In genomic region chr1:147825586-147825985, GRCh38 we compare ENCODE assay signal across 34 cellular contexts.
"Had no signal": no experiment of that assay in that cellular context is flagged by ENCODE, and none has a peak within 500 bp of the region (broad histone marks: within the 10 kb centered on the region; RNA-seq: fewer than 3 reads in every experiment).

No MANE protein-coding gene starts in this region.

- H3K36me3 Mint-ChIP-seq: activated CD4-positive, alpha-beta memory T cell treated with anti-CD3 and anti-CD28 coated beads for 36 hours; activated naive CD8-positive, alpha-beta T cell; activated naive CD8-positive, alpha-beta T cell treated with anti-CD3 and anti-CD28 coated beads, Interleukin-2, amount 10 ng/mL, durations not matched to agents 7 days and 5 days; brain; T-cell had no signal

- DNase-seq: activated B cell treated with CpG ODN at 0.5 μM for 24 hours; activated CD4-positive, alpha-beta memory T cell treated with anti-CD3 and anti-CD28 coated beads for 36 hours; activated CD4-positive, alpha-beta T cell treated with anti-CD3 and anti-CD28 coated beads for 48 hours; activated CD4-positive, alpha-beta T cell treated with anti-CD3 and anti-CD28 coated beads, Interleukin-2, amount 10 ng/mL, durations not matched to agents 7 days and 5 days; activated CD4-positive, alpha-beta T cell treated with anti-CD3 and anti-CD28 coated beads, Interleukin-2, amount 50 U/mL, for 4 hours; activated CD4-positive, CD25-positive, alpha-beta regulatory T cell treated with anti-CD3 and anti-CD28 coated beads, Interleukin-2, amount 50 U/mL, for 72 hours; activated CD8-positive, alpha-beta memory T cell treated with anti-CD3 and anti-CD28 coated beads, Interleukin-2, amount 50 U/mL, for 4 hours; activated CD8-positive, alpha-beta T cell treated with anti-CD3 and anti-CD28 coated beads for 36 hours; activated effector memory CD4-positive, alpha-beta T cell treated with Interleukin-2 at 50 U/mL for 16 hours; activated gamma-delta T cell; activated naive CD4-positive, alpha-beta T cell treated with anti-CD3 and anti-CD28 coated beads for 36 hours; activated naive CD4-positive, alpha-beta T cell treated with anti-CD3 and anti-CD28 coated beads, Interleukin-2, amount 50 U/mL, for 16 hours; activated naive CD8-positive, alpha-beta T cell treated with anti-CD3 and anti-CD28 coated beads, Interleukin-2, amount 10 ng/mL, durations not matched to agents 7 days and 5 days; activated naive CD8-positive, alpha-beta T cell treated with anti-CD3 and anti-CD28 coated beads, Interleukin-2, amount 50 U/mL, for 24 hours; activated T-cell treated with anti-CD3 and anti-CD28 coated beads for 4 hours; activated T-cell treated with anti-CD3 and anti-CD28 coated beads, Interleukin-2, amount 50 U/mL, for 1 hour; activated T-cell treated with anti-CD3 and anti-CD28 coated beads, Interleukin-2, amount 50 U/mL, for 4 hours; activated T-cell treated with anti-CD3 and anti-CD28 coated beads, Interleukin-2, amount 50 U/mL, for 72 hours; amygdala; anterior cingulate cortex; caudate nucleus; cerebellar nuclear complex; T-cell; T-helper 17 cell; T1000 had no signal

- H3K27ac ChIP-seq: ascending aorta, cardiac muscle cell, VCaP had no signal

- H3K9me3 Mint-ChIP-seq: activated B cell treated with CpG ODN at 0.5 μM for 24 hours; activated CD4-positive, alpha-beta memory T cell treated with anti-CD3 and anti-CD28 coated beads for 36 hours; activated CD4-positive, alpha-beta T cell treated with anti-CD3 and anti-CD28 coated beads, Interleukin-2, amount 10 ng/mL, durations not matched to agents 7 days and 5 days; activated CD8-positive, alpha-beta T cell treated with anti-CD3 and anti-CD28 coated beads for 36 hours; activated naive CD4-positive, alpha-beta T cell treated with anti-CD3 and anti-CD28 coated beads for 36 hours; activated naive CD8-positive, alpha-beta T cell treated with anti-CD3 and anti-CD28 coated beads, Interleukin-2, amount 10 ng/mL, durations not matched to agents 7 days and 5 days; activated naive CD8-positive, alpha-beta T cell treated with anti-CD3 and anti-CD28 coated beads, Interleukin-2, amount 50 U/mL, for 24 hours; activated T-cell treated with anti-CD3 and anti-CD28 coated beads, Interleukin-2, amount 50 U/mL, for 4 hours; activated T-cell treated with anti-CD3 and anti-CD28 coated beads, Interleukin-2, amount 50 U/mL, for 72 hours; activated T-helper 1 cell treated with anti-CD3 and anti-CD28 coated beads, Interleukin-12 subunit alpha, Interleukin-12 subunit beta, Interleukin-2, Interleukin-4 antibody, amounts not matched to agents 30 ng/mL and 10 ng/mL and 1 ng/mL, durations not matched to agents 14 hours and 24 hours and 36 hours; activated T-helper 2 cell treated with anti-CD3 and anti-CD28 coated beads, Interferon-gamma antibody, Interleukin-2, Interleukin-4, amounts not matched to agents 10 μg/mL and 5 μg/mL and 100 μg/mL, durations not matched to agents 14 hours and 24 hours and 36 hours; central memory CD8-positive, alpha-beta T cell; T-cell had no signal

- H3K27me3 ChIP-seq: ascending aorta, cardiac muscle cell had no signal

- H3K27ac Mint-ChIP-seq: activated B cell treated with CpG ODN at 0.5 μM for 24 hours; activated CD4-positive, alpha-beta memory T cell treated with anti-CD3 and anti-CD28 coated beads for 36 hours; activated CD4-positive, alpha-beta T cell treated with anti-CD3 and anti-CD28 coated beads, Interleukin-2, amount 10 ng/mL, durations not matched to agents 7 days and 5 days; activated CD8-positive, alpha-beta T cell treated with anti-CD3 and anti-CD28 coated beads for 36 hours; activated naive CD4-positive, alpha-beta T cell treated with anti-CD3 and anti-CD28 coated beads for 36 hours; activated naive CD8-positive, alpha-beta T cell; activated naive CD8-positive, alpha-beta T cell treated with anti-CD3 and anti-CD28 coated beads, Interleukin-2, amount 10 ng/mL, durations not matched to agents 7 days and 5 days; activated naive CD8-positive, alpha-beta T cell treated with anti-CD3 and anti-CD28 coated beads, Interleukin-2, amount 50 U/mL, for 24 hours; activated T-cell treated with anti-CD3 and anti-CD28 coated beads, Interleukin-2, amount 50 U/mL, for 72 hours; activated T-helper 1 cell treated with anti-CD3 and anti-CD28 coated beads, Interleukin-12 subunit alpha, Interleukin-12 subunit beta, Interleukin-2, Interleukin-4 antibody, amounts not matched to agents 30 ng/mL and 10 ng/mL and 1 ng/mL, durations not matched to agents 14 hours and 24 hours and 36 hours; activated T-helper 2 cell treated with anti-CD3 and anti-CD28 coated beads, Interferon-gamma antibody, Interleukin-2, Interleukin-4, amounts not matched to agents 10 μg/mL and 5 μg/mL and 100 μg/mL, durations not matched to agents 14 hours and 24 hours and 36 hours; brain; T-cell; T-helper 17 cell had no signal

- H3K4me3 ChIP-seq: ascending aorta, cardiac muscle cell had no signal

- FAIRE-seq: bronchial epithelial cell had no signal

- H3K36me3 ChIP-seq: ascending aorta, cardiac muscle cell had no signal

- ATAC-seq: activated CD8-positive, alpha-beta T cell treated with anti-CD3 and anti-CD28 coated beads for 36 hours; activated naive CD8-positive, alpha-beta T cell treated with anti-CD3 and anti-CD28 coated beads, Interleukin-2, amount 50 U/mL, for 24 hours; activated T-cell treated with anti-CD3 and anti-CD28 coated beads, Interleukin-2, amount 50 U/mL, for 4 hours; T-cell; T-helper 17 cell had no signal

- H3K9me3 ChIP-seq: ascending aorta had no signal
